Comparison of ENCODE assay signal across 26 cellular contexts in the genomic region with DNA sequence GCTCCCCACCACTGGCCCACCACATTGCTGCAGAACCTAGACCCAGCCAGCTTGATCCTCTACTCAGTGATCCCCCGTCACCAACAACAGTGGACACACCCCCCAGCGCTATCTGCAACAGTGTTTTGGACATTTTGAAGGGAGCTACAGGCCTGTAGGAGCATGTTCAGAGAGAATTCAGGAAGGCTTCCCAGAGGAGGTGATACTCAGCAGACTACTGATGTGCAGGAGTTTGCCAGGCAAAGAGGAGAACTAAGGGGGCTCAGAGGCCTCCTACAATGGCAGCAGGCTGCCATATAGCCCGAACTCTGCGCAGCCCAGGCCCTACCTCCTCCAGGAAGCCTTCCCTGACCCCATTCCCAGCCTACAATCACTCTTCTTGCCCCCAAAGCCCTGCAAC.
DNase-seq lines count a peak whose midpoint lies in the region; ATAC-seq, FAIRE-seq and TF ChIP-seq lines count a peak whose summit lies in the region.
"Had no signal": no experiment of that assay in that cellular context is flagged by ENCODE, and none has a peak within 500 bp of the region (broad histone marks: within the 10 kb centered on the region; RNA-seq: fewer than 3 reads in every experiment).

No MANE protein-coding gene starts in this region.

- peak overlapping the region; percentile 58 for H3K27ac Mint-ChIP-seq in activated naive CD8-positive, alpha-beta T cell treated with anti-CD3 and anti-CD28 coated beads, Interleukin-2, amount 10 ng/mL, durations not matched to agents 7 days and 5 days
- H3K27ac Mint-ChIP-seq in activated naive CD8-positive, alpha-beta T cell treated with anti-CD3 and anti-CD28 coated beads for 36 hours, result no peak overlapping the region
- peak overlapping the region; percentile 69 for H3K27ac Mint-ChIP-seq in stimulated activated naive B cell treated with anti-CD40 and anti-IgM and Interleukin-4, amounts not matched to agents 10 μg/mL and 1 μg/mL and 100 μg/mL, for 72 hours
- H3K27ac Mint-ChIP-seq: neural progenitor cell; stimulated activated naive CD8-positive, alpha-beta T cell treated with anti-CD3 and anti-CD28 coated beads, Interleukin-15, Interleukin-2, amounts not matched to agents 100 ng/mL and 50 ng/mL, for 24 hours had no signal

- intact Hi-C loops in K562 (cut with micrococcal nuclease) (no loop called here), pancreas (cut with DNase I) (loop anchor here in 1 of 3 donors (5.0 kb wide), 1 partner anchor 76 kb away; no protein-coding TSS in a partner anchor)

- no peak overlapping the region for H3K4me2 ChIP-seq in SK-N-SH
- H3K4me2 ChIP-seq in K562 (ENCODE audit: insufficient read depth, low read length), result no peak overlapping the region
- H3K4me2 ChIP-seq: neural progenitor cell had no signal

- H3K4me1 ChIP-seq in SK-N-SH (ENCODE audit: control insufficient read depth in 1 of 2, insufficient read depth in 2 of 2, low read depth in 1 of 2, low read length in 1 of 2) (peaks cover 4 to 27% of the 10 kb centered on the region in 2 experiments; a peak in 2 of 4 replicates), K562 (replicated peaks in 1 of 2; ENCODE audit: control insufficient read depth in 2 of 2, insufficient read depth in 2 of 2, low read length in 2 of 2) (no peaks in the 10 kb centered on the region; a peak in 1 of 5 replicates), pancreas (no peaks in the 10 kb centered on the region)
- H3K4me1 ChIP-seq: colonic mucosa, neural progenitor cell had no signal

- 87% methylated on average over 3 of the region's 4 CpGs for WGBS in SK-N-SH (ENCODE audit: low lambda C conversion rate)
- 35% methylated on average over 4 of the region's 4 CpGs for WGBS in K562 (ENCODE audit: insufficient coverage, low coverage, missing lambda C conversion rate)
- WGBS in pancreas, 2 donors, result 92 to 95% methylated on average over 4 of the region's 4 CpGs

- H3K36me3 Mint-ChIP-seq in activated naive CD8-positive, alpha-beta T cell treated with anti-CD3 and anti-CD28 coated beads, Interleukin-2, amount 10 ng/mL, durations not matched to agents 7 days and 5 days, result peaks cover 19% of the 10 kb centered on the region
- H3K36me3 Mint-ChIP-seq in activated naive CD8-positive, alpha-beta T cell treated with anti-CD3 and anti-CD28 coated beads for 36 hours, result peaks cover 16% of the 10 kb centered on the region
- peaks cover 39 to 56% of the 10 kb centered on the region in 2 donors for H3K36me3 Mint-ChIP-seq in stimulated activated naive B cell treated with anti-CD40 and anti-IgM and Interleukin-4, amounts not matched to agents 10 μg/mL and 1 μg/mL and 100 μg/mL, for 72 hours
- H3K36me3 Mint-ChIP-seq: neural progenitor cell had no signal

- no peaks in the 10 kb centered on the region for H3K79me2 ChIP-seq in SK-N-SH (ENCODE audit: insufficient read depth)
- H3K79me2 ChIP-seq in K562 (ENCODE audit: control insufficient read depth, insufficient read depth, low read length), result no peaks in the 10 kb centered on the region

- H3K4me3 ChIP-seq in SK-N-SH (ENCODE audit: low read depth in 2 of 2, low read length in 1 of 2) (no peak overlapping the region), K562 (no peak overlapping the region), pancreas (no peak overlapping the region)
- H3K4me3 ChIP-seq: colonic mucosa, neural progenitor cell, skin epidermis had no signal

- TF ChIP-seq EP300 in SK-N-SH (IDR thresholded peaks at IDR 0.05; ENCODE audit: borderline replicate concordance in 1 of 2, low read depth in 1 of 2, low read length in 1 of 2) (no peak), K562 (IDR thresholded peaks at IDR 0.05; ENCODE audit: low read length) (no peak)

- H4K20me1 ChIP-seq in SK-N-SH (ENCODE audit: insufficient read depth), result no peaks in the 10 kb centered on the region
- H4K20me1 ChIP-seq in K562 (replicated peaks; ENCODE audit: control insufficient read depth, insufficient read depth, low read length), result no peaks in the 10 kb centered on the region

- BruUV-seq in K562 (replicated peaks; lab: Mats Ljungman, UMichigan), result no TSS peak

- H3K36me3 ChIP-seq in SK-N-SH (replicated peaks in 1 of 2; ENCODE audit: control insufficient read depth in 1 of 2, insufficient read depth in 2 of 2, low read length in 1 of 2) (no peaks in the 10 kb centered on the region), K562 (ENCODE audit: control insufficient read depth, insufficient read depth, low read length) (no peaks in the 10 kb centered on the region), pancreas (no peaks in the 10 kb centered on the region)
- H3K36me3 ChIP-seq: colonic mucosa, neural progenitor cell had no signal

- H3K4me3 Mint-ChIP-seq in activated naive CD8-positive, alpha-beta T cell treated with anti-CD3 and anti-CD28 coated beads, Interleukin-2, amount 10 ng/mL, durations not matched to agents 7 days and 5 days, result no peak overlapping the region
- no peak overlapping the region for H3K4me3 Mint-ChIP-seq in activated naive CD8-positive, alpha-beta T cell treated with anti-CD3 and anti-CD28 coated beads for 36 hours
- H3K4me3 Mint-ChIP-seq in stimulated activated naive B cell treated with anti-CD40 and anti-IgM and Interleukin-4, amounts not matched to agents 10 μg/mL and 1 μg/mL and 100 μg/mL, for 72 hours, result no peak overlapping the region
- H3K4me3 Mint-ChIP-seq: CD14-positive monocyte; IgD-negative memory B cell; immature natural killer cell; neural progenitor cell; stimulated activated naive CD8-positive, alpha-beta T cell treated with anti-CD3 and anti-CD28 coated beads, Interleukin-15, Interleukin-2, amounts not matched to agents 100 ng/mL and 50 ng/mL, for 24 hours had no signal

- in situ Hi-C loops in K562 (cut with MboI), result no loop called here

- no peaks in the 10 kb centered on the region for H3K9me3 Mint-ChIP-seq in activated naive CD8-positive, alpha-beta T cell treated with anti-CD3 and anti-CD28 coated beads, Interleukin-2, amount 10 ng/mL, durations not matched to agents 7 days and 5 days
- H3K9me3 Mint-ChIP-seq in activated naive CD8-positive, alpha-beta T cell treated with anti-CD3 and anti-CD28 coated beads for 36 hours, result no peaks in the 10 kb centered on the region
- H3K9me3 Mint-ChIP-seq in stimulated activated naive B cell treated with anti-CD40 and anti-IgM and Interleukin-4, amounts not matched to agents 10 μg/mL and 1 μg/mL and 100 μg/mL, for 72 hours, result no peaks in the 10 kb centered on the region
- H3K9me3 Mint-ChIP-seq: CD14-positive monocyte; IgD-negative memory B cell; immature natural killer cell; neural progenitor cell; stimulated activated naive CD8-positive, alpha-beta T cell treated with anti-CD3 and anti-CD28 coated beads, Interleukin-15, Interleukin-2, amounts not matched to agents 100 ng/mL and 50 ng/mL, for 24 hours had no signal

- H3K27me3 Mint-ChIP-seq in activated naive CD8-positive, alpha-beta T cell treated with anti-CD3 and anti-CD28 coated beads, Interleukin-2, amount 10 ng/mL, durations not matched to agents 7 days and 5 days, result no peaks in the 10 kb centered on the region
- H3K27me3 Mint-ChIP-seq in activated naive CD8-positive, alpha-beta T cell treated with anti-CD3 and anti-CD28 coated beads for 36 hours, result no peaks in the 10 kb centered on the region
- no peaks in the 10 kb centered on the region for H3K27me3 Mint-ChIP-seq in stimulated activated naive B cell treated with anti-CD40 and anti-IgM and Interleukin-4, amounts not matched to agents 10 μg/mL and 1 μg/mL and 100 μg/mL, for 72 hours
- H3K27me3 Mint-ChIP-seq: IgD-negative memory B cell; stimulated activated naive CD8-positive, alpha-beta T cell treated with anti-CD3 and anti-CD28 coated beads, Interleukin-15, Interleukin-2, amounts not matched to agents 100 ng/mL and 50 ng/mL, for 24 hours had no signal

- peaks cover 2% of the 10 kb centered on the region for H3K4me1 Mint-ChIP-seq in activated naive CD8-positive, alpha-beta T cell treated with anti-CD3 and anti-CD28 coated beads, Interleukin-2, amount 10 ng/mL, durations not matched to agents 7 days and 5 days
- H3K4me1 Mint-ChIP-seq in activated naive CD8-positive, alpha-beta T cell treated with anti-CD3 and anti-CD28 coated beads for 36 hours, result peaks cover 7% of the 10 kb centered on the region
- H3K4me1 Mint-ChIP-seq in stimulated activated naive B cell treated with anti-CD40 and anti-IgM and Interleukin-4, amounts not matched to agents 10 μg/mL and 1 μg/mL and 100 μg/mL, for 72 hours, result peaks cover 11 to 22% of the 10 kb centered on the region in 2 donors
- H3K4me1 Mint-ChIP-seq: CD14-positive monocyte, neural progenitor cell had no signal

- no peak for DNase-seq in SK-N-SH
- no peak for DNase-seq in activated naive CD8-positive, alpha-beta T cell treated with anti-CD3 and anti-CD28 coated beads, Interleukin-2, amount 10 ng/mL, durations not matched to agents 7 days and 5 days
- no peak for DNase-seq in activated naive CD8-positive, alpha-beta T cell treated with anti-CD3 and anti-CD28 coated beads for 36 hours
- DNase-seq in K562 (ENCODE audit: extremely low read depth in 1 of 4, low spot score in 3 of 4), result no peak
- no peak for DNase-seq in stimulated activated naive B cell treated with anti-CD40 and anti-IgM and Interleukin-4, amounts not matched to agents 10 μg/mL and 1 μg/mL and 100 μg/mL, for 72 hours
- DNase-seq in pancreas, result no peak
- no peak for DNase-seq in NCI-H1436 treated with DMSO at 0.1 percent for 48 hours (lab: John Stamatoyannopoulos, UW)
- DNase-seq: activated naive CD4-positive, alpha-beta T cell treated with anti-CD3 and anti-CD28 coated beads, Interleukin-2, amount 50 U/mL, for 16 hours; aorta; colonic mucosa; effector CD4-positive, alpha-beta T cell; GOT3; immature natural killer cell; left colon; NCI-H1694 treated with DMSO at 0.1 percent for 48 hours; NCI-H446 treated with DMSO at 0.1 percent for 48 hours; SIG-M5; SW 1271 had no signal

- no peaks in the 10 kb centered on the region for H3K9me3 ChIP-seq in SK-N-SH
- no peaks in the 10 kb centered on the region for H3K9me3 ChIP-seq in K562 (replicated peaks; ENCODE audit: control insufficient read depth, insufficient read depth, low read depth, low read length)
- H3K9me3 ChIP-seq in pancreas, result no peaks in the 10 kb centered on the region
- H3K9me3 ChIP-seq: colonic mucosa had no signal

- H3K27ac ChIP-seq in SK-N-SH (ENCODE audit: low read depth in 2 of 2, low read length in 1 of 2) (no peak overlapping the region), K562 (ENCODE audit: extremely low read depth, low read depth, low read length) (no peak overlapping the region), pancreas (no peak overlapping the region)
- H3K27ac ChIP-seq: 22Rv1, colonic mucosa, neural progenitor cell, skin epidermis had no signal

- no peak for TF ChIP-seq RAD21 in SK-N-SH (IDR thresholded peaks at IDR 0.05; ENCODE audit: low read length)
- no peak for TF ChIP-seq RAD21 in K562 (CRISPR knock-in tag; conservative IDR thresholded peaks at IDR 0.05 in 1 of 2, IDR thresholded peaks at IDR 0.05 in 1 of 2)

- no peak for TF ChIP-seq POLR2A in K562 (conservative IDR thresholded peaks at IDR 0.05)

- H3K27me3 ChIP-seq in SK-N-SH (ENCODE audit: insufficient read depth), result no peaks in the 10 kb centered on the region
- H3K27me3 ChIP-seq in K562 (ENCODE audit: control insufficient read depth in 2 of 2, insufficient read depth in 2 of 2, low read length in 2 of 2), result no peaks in the 10 kb centered on the region
- H3K27me3 ChIP-seq in pancreas, result no peaks in the 10 kb centered on the region
- H3K27me3 ChIP-seq: colonic mucosa, neural progenitor cell had no signal

- TF ChIP-seq CTCF in SK-N-SH (IDR thresholded peaks at IDR 0.05), result no peak
- no peak for TF ChIP-seq CTCF in K562 (IDR thresholded peaks at IDR 0.05 in 2 of 3, conservative IDR thresholded peaks at IDR 0.05 in 1 of 3; ENCODE audit: insufficient read depth in 2 of 3, low read depth in 1 of 3, low read length in 3 of 3)
- no peak for TF ChIP-seq CTCF in pancreas (IDR thresholded peaks at IDR 0.05)

- no peaks in the 10 kb centered on the region for H3K9me1 ChIP-seq in K562 (ENCODE audit: control insufficient read depth, insufficient read depth, low read length)

- H2AFZ ChIP-seq in SK-N-SH (ENCODE audit: low read depth) (no peak overlapping the region), K562 (ENCODE audit: low read depth, low read length) (no peak overlapping the region)
- H2AFZ ChIP-seq: neural progenitor cell had no signal

- no peaks in the 10 kb centered on the region for H3K9me2 ChIP-seq in SK-N-SH

- POLR2A ChIA-PET in SK-N-SH (lab: Yijun Ruan, JAX), result interaction anchor here (1.3 kb wide), 1 partner anchor 81 kb away, joined by 4 read pairs; no protein-coding TSS in a partner anchor
- POLR2A ChIA-PET in activated naive CD8-positive, alpha-beta T cell treated with anti-CD3 and anti-CD28 coated beads, Interleukin-2, amount 10 ng/mL, durations not matched to agents 7 days and 5 days (lab: Charles Lee), result no interaction called here
- POLR2A ChIA-PET in K562 (lab: Yijun Ruan, JAX), result interaction anchor here (0.6 to 0.7 kb wide), 3 partner anchors 16 to 90 kb away, joined by 3 to 4 read pairs (median 3); no protein-coding TSS in a partner anchor

- no peaks in the 10 kb centered on the region for H3F3A ChIP-seq in SK-N-SH (replicated peaks; ENCODE audit: insufficient read depth)

- FAIRE-seq in K562 (lab: Jason Lieb, UNC) (no peak), pancreas (lab: Jason Lieb, UNC) (no peak)
- FAIRE-seq: urothelium cell line had no signal

- no peak for ATAC-seq in SK-N-SH treated with all-trans-retinoic acid at 6 μM for 48 hours
- no peak for ATAC-seq in activated naive CD8-positive, alpha-beta T cell treated with anti-CD3 and anti-CD28 coated beads, Interleukin-2, amount 10 ng/mL, durations not matched to agents 7 days and 5 days (ENCODE audit: low read depth)
- ATAC-seq in K562, result no peak
- ATAC-seq in stimulated activated naive B cell treated with anti-CD40 and anti-IgM and Interleukin-4, amounts not matched to agents 10 μg/mL and 1 μg/mL and 100 μg/mL, for 72 hours (replicated peaks), result no peak
- ATAC-seq in pancreas, result no peak
- ATAC-seq: left colon had no signal

- no peak overlapping the region for H3K9ac ChIP-seq in SK-N-SH
- H3K9ac ChIP-seq in K562 (ENCODE audit: insufficient read depth in 1 of 2, low read depth in 2 of 2, low read length in 2 of 2), result no peak overlapping the region
- H3K9ac ChIP-seq: neural progenitor cell had no signal

- CTCF ChIA-PET in SK-N-SH (lab: Yijun Ruan, JAX) (interaction anchor here (1.2 to 10.5 kb wide), 5 partner anchors 7 to 84 kb away, joined by 3 to 254 read pairs (median 14); partner anchors contain the start of genes GLRX5 and SYNE3), K562 (lab: Yijun Ruan, JAX; ENCODE audit: low intra/inter-chr PET ratio) (no interaction called here)
